ENCODE assay signal across 1 cellular context in the genomic region with DNA sequence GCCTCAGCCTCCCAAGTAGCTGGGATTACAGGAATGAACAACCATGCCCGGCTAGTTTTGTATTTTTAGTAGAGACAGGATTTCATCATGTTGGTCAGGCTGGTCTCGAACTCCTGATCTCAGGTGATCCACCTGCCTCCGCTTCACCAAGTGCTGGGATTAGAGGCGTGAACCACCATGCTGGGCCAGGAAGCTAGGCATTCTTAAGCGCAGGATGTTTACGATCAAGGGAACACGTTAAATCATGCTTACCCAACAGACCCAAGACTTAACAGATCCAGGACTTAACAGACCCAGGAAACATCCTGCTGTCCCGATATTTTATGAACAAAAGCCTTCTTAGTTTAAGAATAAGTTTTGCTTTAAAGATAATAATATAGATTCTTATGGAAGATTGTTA.
TF ChIP-seq lines count a peak whose summit lies in the region.

No MANE protein-coding gene starts in this region.

TF ChIP-seq in H1, 55 proteins besides CTCF, POLR2A, EP300 and RAD21:
- TF ChIP-seq, protein P1, sequence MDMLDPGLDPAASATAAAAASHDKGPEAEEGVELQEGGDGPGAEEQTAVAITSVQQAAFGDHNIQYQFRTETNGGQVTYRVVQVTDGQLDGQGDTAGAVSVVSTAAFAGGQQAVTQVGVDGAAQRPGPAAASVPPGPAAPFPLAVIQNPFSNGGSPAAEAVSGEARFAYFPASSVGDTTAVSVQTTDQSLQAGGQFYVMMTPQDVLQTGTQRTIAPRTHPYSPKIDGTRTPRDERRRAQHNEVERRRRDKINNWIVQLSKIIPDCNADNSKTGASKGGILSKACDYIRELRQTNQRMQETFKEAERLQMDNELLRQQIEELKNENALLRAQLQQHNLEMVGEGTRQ (IDR thresholded peaks at IDR 0.05; ENCODE audit: low read length): no peak
- no peak for TF ChIP-seq YY1 (IDR thresholded peaks at IDR 0.05; ENCODE audit: low read depth, low read length)
- TF ChIP-seq, protein P2, sequence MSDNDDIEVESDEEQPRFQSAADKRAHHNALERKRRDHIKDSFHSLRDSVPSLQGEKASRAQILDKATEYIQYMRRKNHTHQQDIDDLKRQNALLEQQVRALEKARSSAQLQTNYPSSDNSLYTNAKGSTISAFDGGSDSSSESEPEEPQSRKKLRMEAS (IDR thresholded peaks at IDR 0.05): 0 out of 2 replicates have a peak, but pooled peaks have one; percentile 19
